In genomic region chr17:35809855-35810461, GRCh38 we compare ENCODE assay signal across 8 cellular contexts. TPM values are rescaled to one million over a fixed set of nuclear protein-coding genes. Genes with fewer than 3 reads are reported as not detected.
DNase-seq lines count a peak whose midpoint lies in the region; ATAC-seq and TF ChIP-seq lines count a peak whose summit lies in the region.

No MANE protein-coding gene starts in this region.

- H3K9me3 Mint-ChIP-seq in naive thymus-derived CD8-positive, alpha-beta T cell: no peaks in the 10 kb centered on the region

- H3K4me1 Mint-ChIP-seq in naive thymus-derived CD8-positive, alpha-beta T cell: peaks cover 33 to 73% (median 64%) of the 10 kb centered on the region in 4 donors

- peaks cover 0 to 26% (median 0%) of the 10 kb centered on the region in 3 donors for H3K36me3 Mint-ChIP-seq in naive thymus-derived CD8-positive, alpha-beta T cell

- no peaks in the 10 kb centered on the region for H3K27me3 Mint-ChIP-seq in naive thymus-derived CD8-positive, alpha-beta T cell

- peak; percentile 16 for DNase-seq in NCI-H226
- peak; percentile 17 for DNase-seq in dedifferentiated amniotic fluid mesenchymal stem cell (ENCODE audit: extremely low spot score)
- no peak for DNase-seq in naive thymus-derived CD8-positive, alpha-beta T cell
- DNase-seq in activated CD4-positive, CD25-positive, alpha-beta regulatory T cell (lab: John Stamatoyannopoulos, UW): no peak
- DNase-seq in GM20000 (ENCODE audit: low spot score): no peak

- peak overlapping the region; percentile 92 to 99 (median 96) for H3K4me3 Mint-ChIP-seq in naive thymus-derived CD8-positive, alpha-beta T cell

- peak overlapping the region; percentile 96 for H3K4me3 ChIP-seq in GM12875 (ENCODE audit: low read depth, low read length)

- TF ChIP-seq CTCF in GM12875 (IDR thresholded peaks at IDR 0.05; ENCODE audit: borderline replicate concordance, insufficient read depth, low read depth, low read length): no peak
- no peak for TF ChIP-seq CTCF in GM20000 (IDR thresholded peaks at IDR 0.05; ENCODE audit: extremely low read depth, missing control alignments)

- H3K27ac Mint-ChIP-seq in naive thymus-derived CD8-positive, alpha-beta T cell: peak overlapping the region; percentile 92 to 100 (median 98)

- POLR2A ChIA-PET in naive thymus-derived CD8-positive, alpha-beta T cell (lab: Charles Lee): interaction anchor here (1.0 to 5.8 kb wide), 12 partner anchors 9 to 787 kb away, joined by 3 to 165 read pairs (median 5); partner anchors contain the start of genes MMP28, PEX12, RAD51D and SLFN11

- no peak for ATAC-seq in naive thymus-derived CD8-positive, alpha-beta T cell
- ATAC-seq in GM21717 (IDR thresholded peaks at IDR 0.05; ENCODE audit: unreplicated experiment) (no peak), HG03095 (IDR thresholded peaks at IDR 0.05; ENCODE audit: unreplicated experiment) (no peak)

RNA-seq across cellular contexts. Expression of gene TAF15, which starts 0.7 kb away (rescaled TPM):
- 100 to 1,000 TPM; 271 TPM for total RNA-seq in naive thymus-derived CD8-positive, alpha-beta T cell
- 10 to 100 TPM; 15.0 to 20.2 (median 19.9) TPM for polyA plus RNA-seq in naive thymus-derived CD8-positive, alpha-beta T cell

RNA-seq across cellular contexts. Expression of gene MMP28, which starts 14.5 kb away (rescaled TPM):
- 10 to 100 TPM; 15.0 to 15.2 TPM for total RNA-seq in naive thymus-derived CD8-positive, alpha-beta T cell
- 10 to 100 TPM; 10.0 to 30.1 (median 13.4) TPM for polyA plus RNA-seq in naive thymus-derived CD8-positive, alpha-beta T cell

RNA-seq across cellular contexts. Expression of gene C17orf50, which starts 49.3 kb away (rescaled TPM):
- under 1 TPM in 1 of 2 experiments, not detected in 1; 0.38 TPM for total RNA-seq in naive thymus-derived CD8-positive, alpha-beta T cell
- polyA plus RNA-seq in naive thymus-derived CD8-positive, alpha-beta T cell: 1 to 10 TPM in 1 of 3 donors, under 1 TPM in 2; 0.20 to 2.1 (median 0.67) TPM

RNA-seq across cellular contexts. Expression of gene GAS2L2, which starts 56.9 kb away (rescaled TPM):
- total RNA-seq in naive thymus-derived CD8-positive, alpha-beta T cell: under 1 TPM; 0.33 to 0.36 TPM
- not detected for polyA plus RNA-seq in naive thymus-derived CD8-positive, alpha-beta T cell

RNA-seq across cellular contexts. Expression of gene HEATR9, which starts 58.7 kb away (rescaled TPM):
- 1 to 10 TPM; 1.2 TPM for total RNA-seq in naive thymus-derived CD8-positive, alpha-beta T cell
- polyA plus RNA-seq in naive thymus-derived CD8-positive, alpha-beta T cell: under 1 TPM in 1 of 3 donors, not detected in 2; 0.07 TPM

Comparison
In these comparisons a context has a peak if more than half of its experiments do, and no peak if none do; other contexts are left out.
1. DNase-seq: peak in NCI-H226 (single experiment) and dedifferentiated amniotic fluid mesenchymal stem cell (single experiment); none in naive thymus-derived CD8-positive, alpha-beta T cell (0 of 10), activated CD4-positive, CD25-positive, alpha-beta regulatory T cell (0 of 4) and GM20000 (single experiment).